ENCODE assay signal across 18 cellular contexts in genomic region chr7:110842796-110843195, GRCh38.
A peak's percentile ranks its signal among the peaks of the same experiment; 100 is the strongest.
DNase-seq lines count a peak whose midpoint lies in the region; ATAC-seq, FAIRE-seq and TF ChIP-seq lines count a peak whose summit lies in the region.
"Had no signal": no experiment of that assay in that cellular context is flagged by ENCODE, and none has a peak within 500 bp of the region (broad histone marks: within the 10 kb centered on the region; RNA-seq: fewer than 3 reads in every experiment).

No MANE protein-coding gene starts in this region.

- DNase-seq in D721Med (ENCODE audit: insufficient read length, low spot score) (no peak), NCI-H82 treated with DMSO at 0.1 percent for 48 hours (lab: John Stamatoyannopoulos, UW; ENCODE audit: unreplicated experiment) (peak; percentile 50), nucleus accumbens (lab: John Stamatoyannopoulos, UW) (no peak), GM03348 (ENCODE audit: low spot score) (no peak)
- DNase-seq: 8988T; Caco-2; CD4-positive, alpha-beta memory T cell; DMS79; EL; GDM1; H9 had no signal

- FAIRE-seq in D721Med (lab: Jason Lieb, UNC) (peak; percentile 87), islet of Langerhans (lab: Jason Lieb, UNC) (peak; percentile 76)
- FAIRE-seq: A549, GM12892 had no signal

- TF ChIP-seq CTCF in D721Med (IDR thresholded peaks at IDR 0.05; ENCODE audit: insufficient read depth, missing control alignments), result no peak

- ATAC-seq in SK-N-SH treated with all-trans-retinoic acid at 6 μM for 48 hours, result no peak
- ATAC-seq in HG02852 (IDR thresholded peaks at IDR 0.05; ENCODE audit: unreplicated experiment), result no peak
- ATAC-seq: A549, GM23338, HCT116 had no signal

TF ChIP-seq in SK-N-SH treated with all-trans-retinoic acid at 6 μM for 48 hours, 23 proteins besides CTCF, POLR2A, EP300 and RAD21:
- TF ChIP-seq ZFP30 (CRISPR knock-in tag; IDR thresholded peaks at IDR 0.05) (no peak), PPARA (CRISPR knock-in tag; IDR thresholded peaks at IDR 0.05; ENCODE audit: borderline replicate concordance) (no peak), ZC3H10 (CRISPR knock-in tag; IDR thresholded peaks at IDR 0.05) (no peak; the same call in 1 of the 2 replicates), SNAI2 (CRISPR knock-in tag; IDR thresholded peaks at IDR 0.05) (no peak), GLIS3 (CRISPR knock-in tag; IDR thresholded peaks at IDR 0.05) (peak; percentile 27; the same call in 1 of the 2 replicates), TSHZ2 (CRISPR knock-in tag; IDR thresholded peaks at IDR 0.05) (peak; percentile 30; the same call in 1 of the 2 replicates), RARB (CRISPR knock-in tag; IDR thresholded peaks at IDR 0.05) (no peak), ZNF565 (CRISPR knock-in tag; conservative IDR thresholded peaks at IDR 0.05; ENCODE audit: low read depth) (no peak), OSR1 (CRISPR knock-in tag; IDR thresholded peaks at IDR 0.05) (no peak), CSDC2 (CRISPR knock-in tag; IDR thresholded peaks at IDR 0.05) (no peak), TCF4 (CRISPR knock-in tag; IDR thresholded peaks at IDR 0.05; ENCODE audit: borderline replicate concordance) (peak; percentile 89), BACH2 (CRISPR knock-in tag; IDR thresholded peaks at IDR 0.05; ENCODE audit: borderline replicate concordance) (no peak), ESRRG (CRISPR knock-in tag; IDR thresholded peaks at IDR 0.05) (no peak), ZNF70 (CRISPR knock-in tag; IDR thresholded peaks at IDR 0.05) (no peak), TOX (CRISPR knock-in tag; IDR thresholded peaks at IDR 0.05; ENCODE audit: borderline replicate concordance) (no peak), ZFP3 (CRISPR knock-in tag; IDR thresholded peaks at IDR 0.05) (peak; percentile 50; the same call in 1 of the 2 replicates), POU6F1 (CRISPR knock-in tag; IDR thresholded peaks at IDR 0.05; ENCODE audit: borderline replicate concordance, low read depth) (no peak; the same call in 1 of the 2 replicates), ZNF8 (CRISPR knock-in tag; IDR thresholded peaks at IDR 0.05) (no peak), ISL1 (CRISPR knock-in tag; IDR thresholded peaks at IDR 0.05) (peak; percentile 88), ARNTL (CRISPR knock-in tag; IDR thresholded peaks at IDR 0.05; ENCODE audit: borderline replicate concordance, low read depth) (no peak)
- TF ChIP-seq, protein P1, sequence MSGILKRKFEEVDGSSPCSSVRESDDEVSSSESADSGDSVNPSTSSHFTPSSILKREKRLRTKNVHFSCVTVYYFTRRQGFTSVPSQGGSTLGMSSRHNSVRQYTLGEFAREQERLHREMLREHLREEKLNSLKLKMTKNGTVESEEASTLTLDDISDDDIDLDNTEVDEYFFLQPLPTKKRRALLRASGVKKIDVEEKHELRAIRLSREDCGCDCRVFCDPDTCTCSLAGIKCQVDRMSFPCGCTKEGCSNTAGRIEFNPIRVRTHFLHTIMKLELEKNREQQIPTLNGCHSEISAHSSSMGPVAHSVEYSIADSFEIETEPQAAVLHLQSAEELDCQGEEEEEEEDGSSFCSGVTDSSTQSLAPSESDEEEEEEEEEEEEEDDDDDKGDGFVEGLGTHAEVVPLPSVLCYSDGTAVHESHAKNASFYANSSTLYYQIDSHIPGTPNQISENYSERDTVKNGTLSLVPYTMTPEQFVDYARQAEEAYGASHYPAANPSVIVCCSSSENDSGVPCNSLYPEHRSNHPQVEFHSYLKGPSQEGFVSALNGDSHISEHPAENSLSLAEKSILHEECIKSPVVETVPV (CRISPR knock-in tag; IDR thresholded peaks at IDR 0.05), result no peak
- TF ChIP-seq, protein P2, sequence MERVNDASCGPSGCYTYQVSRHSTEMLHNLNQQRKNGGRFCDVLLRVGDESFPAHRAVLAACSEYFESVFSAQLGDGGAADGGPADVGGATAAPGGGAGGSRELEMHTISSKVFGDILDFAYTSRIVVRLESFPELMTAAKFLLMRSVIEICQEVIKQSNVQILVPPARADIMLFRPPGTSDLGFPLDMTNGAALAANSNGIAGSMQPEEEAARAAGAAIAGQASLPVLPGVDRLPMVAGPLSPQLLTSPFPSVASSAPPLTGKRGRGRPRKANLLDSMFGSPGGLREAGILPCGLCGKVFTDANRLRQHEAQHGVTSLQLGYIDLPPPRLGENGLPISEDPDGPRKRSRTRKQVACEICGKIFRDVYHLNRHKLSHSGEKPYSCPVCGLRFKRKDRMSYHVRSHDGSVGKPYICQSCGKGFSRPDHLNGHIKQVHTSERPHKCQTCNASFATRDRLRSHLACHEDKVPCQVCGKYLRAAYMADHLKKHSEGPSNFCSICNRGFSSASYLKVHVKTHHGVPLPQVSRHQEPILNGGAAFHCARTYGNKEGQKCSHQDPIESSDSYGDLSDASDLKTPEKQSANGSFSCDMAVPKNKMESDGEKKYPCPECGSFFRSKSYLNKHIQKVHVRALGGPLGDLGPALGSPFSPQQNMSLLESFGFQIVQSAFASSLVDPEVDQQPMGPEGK (CRISPR knock-in tag; IDR thresholded peaks at IDR 0.05; ENCODE audit: borderline replicate concordance), result peak; percentile 20; the same call in 1 of the 2 replicates
- TF ChIP-seq, protein P3, sequence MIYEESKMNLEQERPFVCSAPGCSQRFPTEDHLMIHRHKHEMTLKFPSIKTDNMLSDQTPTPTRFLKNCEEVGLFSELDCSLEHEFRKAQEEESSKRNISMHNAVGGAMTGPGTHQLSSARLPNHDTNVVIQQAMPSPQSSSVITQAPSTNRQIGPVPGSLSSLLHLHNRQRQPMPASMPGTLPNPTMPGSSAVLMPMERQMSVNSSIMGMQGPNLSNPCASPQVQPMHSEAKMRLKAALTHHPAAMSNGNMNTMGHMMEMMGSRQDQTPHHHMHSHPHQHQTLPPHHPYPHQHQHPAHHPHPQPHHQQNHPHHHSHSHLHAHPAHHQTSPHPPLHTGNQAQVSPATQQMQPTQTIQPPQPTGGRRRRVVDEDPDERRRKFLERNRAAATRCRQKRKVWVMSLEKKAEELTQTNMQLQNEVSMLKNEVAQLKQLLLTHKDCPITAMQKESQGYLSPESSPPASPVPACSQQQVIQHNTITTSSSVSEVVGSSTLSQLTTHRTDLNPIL (CRISPR knock-in tag; IDR thresholded peaks at IDR 0.05; ENCODE audit: low read depth), result no peak
TF ChIP-seq in SK-N-SH treated with all-trans-retinoic acid at 6 μM for 48 hours: peak in this region for 6.
